9 cellular contexts compared by ENCODE assay signal in genomic region chr3:30342319-30343060, GRCh38.
A peak's percentile ranks its signal among the peaks of the same experiment; 100 is the strongest.
DNase-seq lines count a peak whose midpoint lies in the region; TF ChIP-seq lines count a peak whose summit lies in the region.
"Had no signal": no experiment of that assay in that cellular context is flagged by ENCODE, and none has a peak within 500 bp of the region (broad histone marks: within the 10 kb centered on the region; RNA-seq: fewer than 3 reads in every experiment).

No MANE protein-coding gene starts in this region.

- H3K4me1 ChIP-seq in CD8-positive, alpha-beta memory T cell (ENCODE audit: insufficient read depth, low read length): peaks cover 5% of the 10 kb centered on the region

- H3K27me3 Mint-ChIP-seq in CD14-positive monocyte (ENCODE audit: low read depth in 3 of 3): peaks cover 0 to 1% (median 0%) of the 10 kb centered on the region in 3 donors
- no peaks in the 10 kb centered on the region for H3K27me3 Mint-ChIP-seq in CD8-positive, alpha-beta memory T cell

- no peaks in the 10 kb centered on the region for H3K4me1 Mint-ChIP-seq in CD14-positive monocyte
- peaks cover 4 to 14% (median 10%) of the 10 kb centered on the region in 3 donors for H3K4me1 Mint-ChIP-seq in CD8-positive, alpha-beta memory T cell

- no peaks in the 10 kb centered on the region for H3K36me3 Mint-ChIP-seq in CD14-positive monocyte
- peaks cover 0 to 4% (median 0%) of the 10 kb centered on the region in 3 donors for H3K36me3 Mint-ChIP-seq in CD8-positive, alpha-beta memory T cell

- no peaks in the 10 kb centered on the region for H3K27me3 ChIP-seq in CD8-positive, alpha-beta memory T cell (ENCODE audit: insufficient read depth, low read length, poor library complexity, severe bottlenecking)

- DNase-seq in EH (ENCODE audit: low read depth): peak; percentile 90
- DNase-seq in RPMI7951 (ENCODE audit: low read depth): peak; percentile 97
- peak; percentile 97 for DNase-seq in fibroblast of the aortic adventitia (ENCODE audit: low read depth)
- peak; percentile 97 for DNase-seq in retinal pigment epithelial cell (ENCODE audit: low read depth)
- no peak for DNase-seq in CD14-positive monocyte (ENCODE audit: low spot score)
- DNase-seq in DMS153 treated with DMSO at 0.1 percent for 48 hours (lab: John Stamatoyannopoulos, UW; ENCODE audit: unreplicated experiment): no peak
- no peak for DNase-seq in NCI-H748 treated with DMSO at 0.1 percent for 48 hours (lab: John Stamatoyannopoulos, UW)
- DNase-seq in CD8-positive, alpha-beta memory T cell: no peak
- DNase-seq: NCI-H2081 treated with DMSO at 0.1 percent for 48 hours had no signal

- TF ChIP-seq CTCF in fibroblast of the aortic adventitia (IDR thresholded peaks at IDR 0.05; ENCODE audit: insufficient read depth, low read length) (no peak), retinal pigment epithelial cell (conservative IDR thresholded peaks at IDR 0.05; ENCODE audit: low read depth, low read length) (no peak), CD14-positive monocyte (IDR thresholded peaks at IDR 0.05) (no peak)

- no peak overlapping the region for H3K27ac Mint-ChIP-seq in CD14-positive monocyte
- H3K27ac Mint-ChIP-seq in CD8-positive, alpha-beta memory T cell: no peak overlapping the region

- H3K4me3 Mint-ChIP-seq in CD14-positive monocyte: no peak overlapping the region
- no peak overlapping the region for H3K4me3 Mint-ChIP-seq in CD8-positive, alpha-beta memory T cell

- H3K9me3 ChIP-seq in CD8-positive, alpha-beta memory T cell (ENCODE audit: low read length): no peaks in the 10 kb centered on the region

- no peaks in the 10 kb centered on the region for H3K36me3 ChIP-seq in CD8-positive, alpha-beta memory T cell (ENCODE audit: insufficient read depth, low read length)

- intact Hi-C loops in CD14-positive monocyte (cut with micrococcal nuclease): no loop called here

- peaks cover 0 to 3% (median 0%) of the 10 kb centered on the region in 7 donors for H3K9me3 Mint-ChIP-seq in CD14-positive monocyte
- H3K9me3 Mint-ChIP-seq in CD8-positive, alpha-beta memory T cell: peaks cover 0 to 3% (median 3%) of the 10 kb centered on the region in 5 donors

- H3K4me3 ChIP-seq in fibroblast of the aortic adventitia (ENCODE audit: low read depth, low read length): no peak overlapping the region
- no peak overlapping the region for H3K4me3 ChIP-seq in retinal pigment epithelial cell (ENCODE audit: low read length)
- no peak overlapping the region for H3K4me3 ChIP-seq in CD8-positive, alpha-beta memory T cell (ENCODE audit: low read length)

- POLR2A ChIA-PET in CD8-positive, alpha-beta memory T cell (lab: Charles Lee): no interaction called here

- no peak overlapping the region for H3K27ac ChIP-seq in CD8-positive, alpha-beta memory T cell (ENCODE audit: low read depth, low read length)

- CTCF ChIA-PET in CD8-positive, alpha-beta memory T cell (lab: Charles Lee): no interaction called here

Comparison
In these comparisons a context has a peak if more than half of its experiments do, and no peak if none do; other contexts are left out.
1. DNase-seq: peak in EH (single experiment), RPMI7951 (single experiment), fibroblast of the aortic adventitia (single experiment) and retinal pigment epithelial cell (single experiment); none in CD14-positive monocyte (single experiment), DMS153 treated with DMSO at 0.1 percent for 48 hours (single experiment), NCI-H748 treated with DMSO at 0.1 percent for 48 hours (single experiment) and CD8-positive, alpha-beta memory T cell (0 of 5).